In the genomic region with DNA sequence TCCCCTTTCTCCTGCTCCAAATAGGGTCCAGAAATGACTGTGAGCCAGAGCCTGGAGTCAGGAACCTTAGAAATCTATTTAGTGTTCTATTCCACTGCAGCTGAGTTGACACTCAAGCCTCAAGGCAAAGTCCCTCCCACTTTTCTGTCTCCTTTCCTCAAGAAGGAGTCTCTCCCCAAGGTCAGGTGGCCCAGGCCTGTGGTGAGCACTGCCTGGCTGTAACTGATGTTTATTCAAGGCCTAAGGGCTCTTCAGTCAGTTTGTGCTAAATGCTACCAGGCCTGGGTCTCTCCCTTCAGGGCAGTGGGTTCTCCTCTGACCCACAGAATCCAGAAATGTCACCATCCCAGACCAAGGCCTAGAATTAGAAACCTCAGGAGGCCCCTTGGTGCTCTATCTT, we compare ENCODE assay signal across 18 cellular contexts.
A peak's percentile ranks its signal among the peaks of the same experiment; 100 is the strongest.
DNase-seq lines count a peak whose midpoint lies in the region; ATAC-seq lines count a peak whose summit lies in the region.
"Had no signal": no experiment of that assay in that cellular context is flagged by ENCODE, and none has a peak within 500 bp of the region (broad histone marks: within the 10 kb centered on the region; RNA-seq: fewer than 3 reads in every experiment).

No MANE protein-coding gene starts in this region.

- peak overlapping the region; percentile 59 for H2AFZ ChIP-seq in neuronal stem cell (ENCODE audit: low read length)

- H2BK12ac ChIP-seq in neuronal stem cell (ENCODE audit: low read length): no peak overlapping the region

- H3K4me1 ChIP-seq in neuronal stem cell (ENCODE audit: control insufficient read depth in 2 of 2, insufficient read depth in 1 of 2, low read depth in 1 of 2, low read length in 2 of 2): peaks cover 0 to 3% of the 10 kb centered on the region in 2 donors
- H3K4me1 ChIP-seq: BLaER1, Caco-2 had no signal

- no peaks in the 10 kb centered on the region for H3K36me3 ChIP-seq in neuronal stem cell (replicated peaks in 1 of 2; ENCODE audit: control insufficient read depth in 2 of 2, insufficient read depth in 2 of 2, low read length in 2 of 2)
- H3K36me3 ChIP-seq: BLaER1 had no signal

- no peak overlapping the region for H3K4me2 ChIP-seq in neuronal stem cell (ENCODE audit: insufficient read depth, low read length, poor library complexity, severe bottlenecking)
- H3K4me2 ChIP-seq: BLaER1 had no signal

- H3K4me3 ChIP-seq in neuronal stem cell (ENCODE audit: low read length in 2 of 2): no peak overlapping the region
- H3K4me3 ChIP-seq: BLaER1, GM12878, K562 had no signal

- H3K27me3 ChIP-seq in neuronal stem cell (ENCODE audit: control insufficient read depth in 3 of 3, insufficient read depth in 3 of 3, low read depth in 1 of 3, low read length in 3 of 3): no peaks in the 10 kb centered on the region
- H3K27me3 ChIP-seq: BLaER1 had no signal

- H3K23ac ChIP-seq in neuronal stem cell (ENCODE audit: low read depth, low read length, poor library complexity): no peak overlapping the region

- H2AK5ac ChIP-seq in neuronal stem cell (ENCODE audit: low read depth, low read length): no peak overlapping the region

- H3K9me3 ChIP-seq in neuronal stem cell (replicated peaks in 1 of 2; ENCODE audit: control insufficient read depth in 2 of 2, insufficient read depth in 1 of 2, low read depth in 1 of 2, low read length in 2 of 2): no peaks in the 10 kb centered on the region
- H3K9me3 ChIP-seq: BLaER1, Caco-2 had no signal

- H2BK15ac ChIP-seq in neuronal stem cell (ENCODE audit: low read length): no peak overlapping the region

- H3K27ac ChIP-seq in neuronal stem cell (replicated peaks; ENCODE audit: low read length): no peak overlapping the region
- H3K27ac ChIP-seq: BLaER1, HL-60 had no signal

- H2BK120ac ChIP-seq in neuronal stem cell (ENCODE audit: low read depth, low read length): no peak overlapping the region

- H3K14ac ChIP-seq in neuronal stem cell (ENCODE audit: low read length): no peak overlapping the region

- H3K18ac ChIP-seq in neuronal stem cell (ENCODE audit: low read length): no peak overlapping the region

- H4K8ac ChIP-seq in neuronal stem cell (ENCODE audit: low read depth, low read length): no peak overlapping the region

- no peak overlapping the region for H2BK5ac ChIP-seq in neuronal stem cell (ENCODE audit: low read length)

- H3K9ac ChIP-seq in neuronal stem cell (ENCODE audit: low read depth, low read length, poor library complexity): no peak overlapping the region
- H3K9ac ChIP-seq: BLaER1 had no signal

- no peak overlapping the region for H3K4ac ChIP-seq in neuronal stem cell (ENCODE audit: low read length)

- H4K91ac ChIP-seq in neuronal stem cell (ENCODE audit: low read depth, low read length, poor library complexity): no peak overlapping the region

- no peak for ATAC-seq in GM18861 (IDR thresholded peaks at IDR 0.05; ENCODE audit: unreplicated experiment)
- ATAC-seq: GM12878, K562 had no signal

- H3K79me1 ChIP-seq in neuronal stem cell (ENCODE audit: low read depth, low read length): no peaks in the 10 kb centered on the region

- DNase-seq in DMS53 (lab: John Stamatoyannopoulos, UW) (peak; percentile 74), NCI-H2029 treated with DMSO at 0.1 percent for 48 hours (lab: John Stamatoyannopoulos, UW) (peak; percentile 20), islet precursor cell (peak; percentile 61), neuronal stem cell (ENCODE audit: low spot score) (no peak), SHP77 treated with DMSO at 0.1 percent for 48 hours (lab: John Stamatoyannopoulos, UW) (no peak), hepatic stellate cell (ENCODE audit: low spot score) (no peak)
- DNase-seq: 8988T; AML-193; Caco-2; CD8-positive, alpha-beta memory T cell; GOT3; HCEC 1CT; HFFc6 had no signal

Comparison
In these comparisons a context has a peak if more than half of its experiments do, and no peak if none do; other contexts are left out.
1. DNase-seq: peak in DMS53 (single experiment), NCI-H2029 treated with DMSO at 0.1 percent for 48 hours (single experiment) and islet precursor cell (single experiment); none in neuronal stem cell (single experiment), SHP77 treated with DMSO at 0.1 percent for 48 hours (single experiment) and hepatic stellate cell (single experiment).